Comparison of ENCODE assay signal across 1 cellular context in the genomic region with DNA sequence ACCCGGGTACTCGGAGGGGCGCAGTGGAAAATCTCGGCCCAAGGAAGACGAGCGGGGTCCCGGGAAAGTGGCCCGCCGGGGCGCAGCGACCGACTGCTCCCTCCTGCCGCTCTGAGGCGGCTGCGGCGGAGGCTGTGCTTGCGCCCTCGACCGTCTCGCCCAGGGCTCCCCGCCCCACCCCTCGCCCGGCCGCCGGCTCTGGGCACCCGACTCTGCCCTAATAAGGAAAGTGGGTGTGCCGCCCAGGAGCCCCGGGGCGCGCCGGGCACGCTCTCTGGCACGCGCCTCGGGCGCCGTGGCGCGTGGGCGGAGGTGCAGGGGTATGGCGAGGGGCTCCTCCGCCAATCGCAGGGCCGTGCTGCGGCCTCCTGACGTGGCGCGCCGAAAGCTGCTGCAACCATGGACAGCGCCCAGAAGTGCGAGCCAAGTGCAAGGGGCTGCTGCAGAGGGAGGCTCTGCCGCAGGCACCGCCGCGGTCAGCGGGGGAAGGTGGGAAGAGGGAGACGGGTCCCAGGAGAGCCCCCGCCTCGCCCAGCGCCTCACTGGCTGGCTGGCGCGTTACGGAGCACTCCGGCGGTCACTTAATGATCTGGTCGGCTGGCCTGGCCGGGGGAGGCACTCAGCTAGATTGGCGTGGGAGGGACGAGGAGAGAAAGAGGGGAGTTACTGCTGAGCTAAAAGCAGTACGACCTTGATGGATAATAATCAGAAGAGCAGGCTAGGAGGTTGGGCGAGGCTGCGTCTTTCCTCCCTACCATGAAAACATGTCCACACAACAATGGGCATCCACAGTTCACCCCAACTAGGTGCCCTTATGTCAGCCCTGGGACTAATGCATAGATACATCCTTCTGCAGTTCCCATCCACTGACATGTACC.
A peak's percentile ranks its signal among the peaks of the same experiment; 100 is the strongest.
TF ChIP-seq lines count a peak whose summit lies in the region.

A gene with protein sequence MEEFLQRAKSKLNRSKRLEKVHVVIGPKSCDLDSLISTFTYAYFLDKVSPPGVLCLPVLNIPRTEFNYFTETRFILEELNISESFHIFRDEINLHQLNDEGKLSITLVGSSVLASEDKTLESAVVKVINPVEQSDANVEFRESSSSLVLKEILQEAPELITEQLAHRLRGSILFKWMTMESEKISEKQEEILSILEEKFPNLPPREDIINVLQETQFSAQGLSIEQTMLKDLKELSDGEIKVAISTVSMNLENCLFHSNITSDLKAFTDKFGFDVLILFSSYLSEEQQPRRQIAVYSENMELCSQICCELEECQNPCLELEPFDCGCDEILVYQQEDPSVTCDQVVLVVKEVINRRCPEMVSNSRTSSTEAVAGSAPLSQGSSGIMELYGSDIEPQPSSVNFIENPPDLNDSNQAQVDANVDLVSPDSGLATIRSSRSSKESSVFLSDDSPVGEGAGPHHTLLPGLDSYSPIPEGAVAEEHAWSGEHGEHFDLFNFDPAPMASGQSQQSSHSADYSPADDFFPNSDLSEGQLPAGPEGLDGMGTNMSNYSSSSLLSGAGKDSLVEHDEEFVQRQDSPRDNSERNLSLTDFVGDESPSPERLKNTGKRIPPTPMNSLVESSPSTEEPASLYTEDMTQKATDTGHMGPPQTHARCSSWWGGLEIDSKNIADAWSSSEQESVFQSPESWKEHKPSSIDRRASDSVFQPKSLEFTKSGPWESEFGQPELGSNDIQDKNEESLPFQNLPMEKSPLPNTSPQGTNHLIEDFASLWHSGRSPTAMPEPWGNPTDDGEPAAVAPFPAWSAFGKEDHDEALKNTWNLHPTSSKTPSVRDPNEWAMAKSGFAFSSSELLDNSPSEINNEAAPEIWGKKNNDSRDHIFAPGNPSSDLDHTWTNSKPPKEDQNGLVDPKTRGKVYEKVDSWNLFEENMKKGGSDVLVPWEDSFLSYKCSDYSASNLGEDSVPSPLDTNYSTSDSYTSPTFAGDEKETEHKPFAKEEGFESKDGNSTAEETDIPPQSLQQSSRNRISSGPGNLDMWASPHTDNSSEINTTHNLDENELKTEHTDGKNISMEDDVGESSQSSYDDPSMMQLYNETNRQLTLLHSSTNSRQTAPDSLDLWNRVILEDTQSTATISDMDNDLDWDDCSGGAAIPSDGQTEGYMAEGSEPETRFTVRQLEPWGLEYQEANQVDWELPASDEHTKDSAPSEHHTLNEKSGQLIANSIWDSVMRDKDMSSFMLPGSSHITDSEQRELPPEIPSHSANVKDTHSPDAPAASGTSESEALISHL (N-terminal part only) (minus strand): TSS at position 131 of the 878 bp plus-strand sequence. CDS start 151 bp downstream, outside the sequence.

TF ChIP-seq in IMR-90, 13 proteins besides CTCF, POLR2A, EP300 and RAD21:
- TF ChIP-seq BHLHE40 (IDR thresholded peaks at IDR 0.05; ENCODE audit: low read depth, low read length) = peak; percentile 88
- no peak for TF ChIP-seq CHD1 (IDR thresholded peaks at IDR 0.05; ENCODE audit: low read depth, low read length)
- TF ChIP-seq MAZ (IDR thresholded peaks at IDR 0.05; ENCODE audit: borderline replicate concordance, low read depth, low read length) = peak; percentile 48; the same call in 1 of the 2 replicates
- TF ChIP-seq, protein P1, sequence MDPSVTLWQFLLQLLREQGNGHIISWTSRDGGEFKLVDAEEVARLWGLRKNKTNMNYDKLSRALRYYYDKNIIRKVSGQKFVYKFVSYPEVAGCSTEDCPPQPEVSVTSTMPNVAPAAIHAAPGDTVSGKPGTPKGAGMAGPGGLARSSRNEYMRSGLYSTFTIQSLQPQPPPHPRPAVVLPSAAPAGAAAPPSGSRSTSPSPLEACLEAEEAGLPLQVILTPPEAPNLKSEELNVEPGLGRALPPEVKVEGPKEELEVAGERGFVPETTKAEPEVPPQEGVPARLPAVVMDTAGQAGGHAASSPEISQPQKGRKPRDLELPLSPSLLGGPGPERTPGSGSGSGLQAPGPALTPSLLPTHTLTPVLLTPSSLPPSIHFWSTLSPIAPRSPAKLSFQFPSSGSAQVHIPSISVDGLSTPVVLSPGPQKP (IDR thresholded peaks at IDR 0.05; ENCODE audit: borderline replicate concordance, low read depth, low read length) = no peak
- no peak for TF ChIP-seq MAFK (IDR thresholded peaks at IDR 0.05; ENCODE audit: low read depth, low read length)
- TF ChIP-seq, protein P2, sequence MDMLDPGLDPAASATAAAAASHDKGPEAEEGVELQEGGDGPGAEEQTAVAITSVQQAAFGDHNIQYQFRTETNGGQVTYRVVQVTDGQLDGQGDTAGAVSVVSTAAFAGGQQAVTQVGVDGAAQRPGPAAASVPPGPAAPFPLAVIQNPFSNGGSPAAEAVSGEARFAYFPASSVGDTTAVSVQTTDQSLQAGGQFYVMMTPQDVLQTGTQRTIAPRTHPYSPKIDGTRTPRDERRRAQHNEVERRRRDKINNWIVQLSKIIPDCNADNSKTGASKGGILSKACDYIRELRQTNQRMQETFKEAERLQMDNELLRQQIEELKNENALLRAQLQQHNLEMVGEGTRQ (IDR thresholded peaks at IDR 0.05; ENCODE audit: low read depth, low read length) = peak; percentile 73
- no peak for TF ChIP-seq CEBPB (IDR thresholded peaks at IDR 0.05; ENCODE audit: low read depth, low read length)
- peak; percentile 92 for TF ChIP-seq MXI1 (IDR thresholded peaks at IDR 0.05; ENCODE audit: borderline replicate concordance, low read depth, low read length)
TF ChIP-seq in IMR-90: peak in this region for 4.
